22 cellular contexts compared by ENCODE assay signal in the genomic region with DNA sequence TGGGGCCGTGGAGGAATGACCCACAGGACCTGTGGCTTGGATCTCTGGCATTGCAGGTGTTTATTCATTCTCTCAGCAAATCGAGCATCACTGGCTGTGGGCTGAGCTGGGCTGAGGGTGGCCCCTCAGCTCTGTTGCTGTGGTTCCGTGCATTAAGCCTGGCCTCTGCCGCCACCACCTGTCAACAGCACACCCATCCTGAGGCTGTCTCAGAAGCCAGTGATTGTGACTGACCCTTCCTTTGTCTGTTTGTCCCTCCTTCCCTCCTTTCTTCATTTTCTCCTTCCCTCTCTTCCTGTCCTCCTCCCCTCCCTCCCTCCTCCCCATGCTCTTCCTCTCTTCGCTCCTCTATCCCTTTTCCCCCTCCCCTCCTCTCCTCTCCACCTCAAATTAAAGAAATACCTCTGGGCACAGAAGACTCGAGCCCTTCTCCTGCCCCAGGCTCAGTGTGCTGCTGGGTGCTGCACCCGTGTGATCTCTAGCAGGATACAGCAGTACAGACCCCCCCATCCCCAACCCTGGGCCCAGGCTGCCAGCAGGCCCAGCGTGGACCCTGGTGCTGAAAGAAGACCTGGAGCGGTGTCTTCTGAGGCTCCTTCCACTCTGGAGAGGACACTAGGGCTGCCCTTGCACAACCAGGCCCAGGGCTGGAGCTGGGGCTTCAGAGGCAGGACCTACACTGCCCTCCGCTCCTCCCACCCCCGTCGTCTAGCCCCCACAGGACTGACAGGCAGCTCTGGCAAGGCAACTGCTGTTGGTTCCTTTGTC.
DNase-seq lines count a peak whose midpoint lies in the region; ATAC-seq and TF ChIP-seq lines count a peak whose summit lies in the region.
"Had no signal": no experiment of that assay in that cellular context is flagged by ENCODE, and none has a peak within 500 bp of the region (broad histone marks: within the 10 kb centered on the region; RNA-seq: fewer than 3 reads in every experiment).

No MANE protein-coding gene starts in this region.

- H3K4me2 ChIP-seq in BLaER1 (peak overlapping the region; percentile 93), DND-41 (ENCODE audit: insufficient read depth, low read length) (no peak overlapping the region)

- H3K9me3 Mint-ChIP-seq in brain = peaks cover 0 to 3% (median 0%) of the 10 kb centered on the region in 5 experiments
- H3K9me3 Mint-ChIP-seq: HFFc6; naive B cell; stimulated activated memory B cell treated with anti-CD40 and anti-IgM and Interleukin-4, amounts not matched to agents 10 μg/mL and 1 μg/mL and 100 μg/mL, for 72 hours had no signal

- H3K27ac Mint-ChIP-seq in brain = peak overlapping the region in 4 of 5 experiments; percentile 33 to 84 (median 66)
- H3K27ac Mint-ChIP-seq: HFFc6; stimulated activated memory B cell treated with anti-CD40 and anti-IgM and Interleukin-4, amounts not matched to agents 10 μg/mL and 1 μg/mL and 100 μg/mL, for 72 hours had no signal

- H3K36me3 ChIP-seq in BLaER1 = peaks cover 88% of the 10 kb centered on the region
- H3K36me3 ChIP-seq in DND-41 (ENCODE audit: insufficient read depth, low read length) = peaks cover 89% of the 10 kb centered on the region
- H3K36me3 ChIP-seq in lower lobe of right lung = peaks cover 84% of the 10 kb centered on the region
- H3K36me3 ChIP-seq: breast epithelium had no signal

- H3K4me1 Mint-ChIP-seq in brain = peaks cover 79% of the 10 kb centered on the region

- ATAC-seq in DND-41 (ENCODE audit: insufficient read depth, low read depth) (no peak), lower lobe of right lung (no peak), GM21737 (IDR thresholded peaks at IDR 0.05; ENCODE audit: unreplicated experiment) (no peak)
- ATAC-seq: stimulated activated memory B cell treated with anti-CD40 and anti-IgM and Interleukin-4, amounts not matched to agents 10 μg/mL and 1 μg/mL and 100 μg/mL, for 72 hours had no signal

- no peak overlapping the region for H3K4me3 Mint-ChIP-seq in brain
- H3K4me3 Mint-ChIP-seq: HFFc6; stimulated activated memory B cell treated with anti-CD40 and anti-IgM and Interleukin-4, amounts not matched to agents 10 μg/mL and 1 μg/mL and 100 μg/mL, for 72 hours had no signal

- H3K27ac ChIP-seq in BLaER1 (peak overlapping the region; percentile 60), DND-41 (ENCODE audit: low read length) (no peak overlapping the region), lower lobe of right lung (no peak overlapping the region)
- H3K27ac ChIP-seq: adrenal gland, breast epithelium, esophagus muscularis mucosa, parathyroid adenoma, tibial artery had no signal

- no peaks in the 10 kb centered on the region for H3K9me3 ChIP-seq in BLaER1
- H3K9me3 ChIP-seq in DND-41 (ENCODE audit: insufficient read depth, low read length, severe bottlenecking) = no peaks in the 10 kb centered on the region
- H3K9me3 ChIP-seq in lower lobe of right lung = no peaks in the 10 kb centered on the region
- H3K9me3 ChIP-seq: adrenal gland, breast epithelium, esophagus muscularis mucosa, tibial artery had no signal

- H3K9ac ChIP-seq in BLaER1 (peak overlapping the region; percentile 49; the same call in 1 of the 2 replicates), DND-41 (ENCODE audit: low read depth, low read length) (no peak overlapping the region)
- H3K9ac ChIP-seq: parathyroid adenoma had no signal

- no peak overlapping the region for H3K4me3 ChIP-seq in BLaER1
- no peak overlapping the region for H3K4me3 ChIP-seq in DND-41 (ENCODE audit: low read depth in 1 of 2, low read length in 2 of 2)
- H3K4me3 ChIP-seq in lower lobe of right lung = no peak overlapping the region
- H3K4me3 ChIP-seq: adrenal gland, breast epithelium, dorsolateral prefrontal cortex, esophagus muscularis mucosa, tibial artery had no signal

- H3K27me3 Mint-ChIP-seq in brain = peaks cover 2% of the 10 kb centered on the region
- H3K27me3 Mint-ChIP-seq: naive B cell; stimulated activated memory B cell treated with anti-CD40 and anti-IgM and Interleukin-4, amounts not matched to agents 10 μg/mL and 1 μg/mL and 100 μg/mL, for 72 hours had no signal

- peak; percentile 19 for TF ChIP-seq CTCF in DND-41 (IDR thresholded peaks at IDR 0.05; ENCODE audit: borderline replicate concordance, extremely low read depth, low read length, poor library complexity, severe bottlenecking)
- no peak for TF ChIP-seq CTCF in brain (conservative IDR thresholded peaks at IDR 0.05)
- TF ChIP-seq CTCF in lower lobe of right lung (IDR thresholded peaks at IDR 0.05) = no peak

- H3K36me3 Mint-ChIP-seq in brain = peaks cover 13% of the 10 kb centered on the region

- peaks cover 79% of the 10 kb centered on the region for H3K4me1 ChIP-seq in BLaER1
- H3K4me1 ChIP-seq in DND-41 (ENCODE audit: insufficient read depth, low read length) = no peaks in the 10 kb centered on the region
- peaks cover 45% of the 10 kb centered on the region for H3K4me1 ChIP-seq in lower lobe of right lung
- H3K4me1 ChIP-seq: breast epithelium, parathyroid adenoma had no signal

- no peaks in the 10 kb centered on the region for H3K27me3 ChIP-seq in BLaER1
- no peaks in the 10 kb centered on the region for H3K27me3 ChIP-seq in DND-41 (ENCODE audit: insufficient read depth, low read length, poor library complexity)
- H3K27me3 ChIP-seq in lower lobe of right lung (ENCODE audit: low read depth) = no peaks in the 10 kb centered on the region
- H3K27me3 ChIP-seq: adrenal gland, breast epithelium, dorsolateral prefrontal cortex, esophagus muscularis mucosa, tibial artery had no signal

- intact Hi-C loops in lower lobe of right lung (cut with DNase I) = no loop called here

- peaks cover 97% of the 10 kb centered on the region for H4K20me1 ChIP-seq in BLaER1
- H4K20me1 ChIP-seq in DND-41 (ENCODE audit: insufficient read depth, low read length) = peaks cover 69% of the 10 kb centered on the region

- no peak for DNase-seq in DND-41
- DNase-seq in lower lobe of right lung = peak; percentile 38
- no peak for DNase-seq in NCI-H748 (lab: John Stamatoyannopoulos, UW; ENCODE audit: unreplicated experiment)
- no peak for DNase-seq in AG20443 (ENCODE audit: low spot score)
- DNase-seq: activated CD4-positive, alpha-beta T cell treated with anti-CD3 and anti-CD28 coated beads for 4 hours; activated effector memory CD4-positive, alpha-beta T cell treated with anti-CD3 and anti-CD28 coated beads, Interleukin-2, amount 50 U/mL, for 16 hours; adrenal gland; AML-193; HFFc6; kidney glomerular epithelial cell; mesendoderm; naive B cell; NCI-H2029 treated with DMSO at 0.1 percent for 48 hours; tibial artery had no signal

- H2AFZ ChIP-seq in DND-41 (ENCODE audit: low read depth, low read length) = no peak overlapping the region
- H2AFZ ChIP-seq: parathyroid adenoma had no signal

- peaks cover 8% of the 10 kb centered on the region for H3K79me2 ChIP-seq in DND-41 (ENCODE audit: insufficient read depth, low read length)
